In genomic region chr5:38922199-38922598, GRCh38 we compare ENCODE assay signal across 8 cellular contexts.
DNase-seq lines count a peak whose midpoint lies in the region; ATAC-seq, FAIRE-seq and TF ChIP-seq lines count a peak whose summit lies in the region.

No MANE protein-coding gene starts in this region.

- peak; percentile 71 for TF ChIP-seq CTCF in BJ (IDR thresholded peaks at IDR 0.05; ENCODE audit: insufficient read depth, low read depth, low read length)
- peak; percentile 93 for TF ChIP-seq CTCF in Panc1 (IDR thresholded peaks at IDR 0.05)

- in situ Hi-C loops in Panc1 (cut with HindIII; ENCODE audit: low pct_unique_long_range_greater_than_20kb, low sequenced_read_pairs), result no loop called here

- H3K36me3 ChIP-seq in BJ (ENCODE audit: control insufficient read depth, insufficient read depth, low read length) (peaks cover 23% of the 10 kb centered on the region), Panc1 (ENCODE audit: control insufficient read depth, insufficient read depth, low read length) (peaks cover 7% of the 10 kb centered on the region)

- FAIRE-seq in HTR-8/SVneo (lab: Jason Lieb, UNC), result peak; percentile 94

- H3K27me3 ChIP-seq in BJ (ENCODE audit: control insufficient read depth, insufficient read depth, low read length) (no peaks in the 10 kb centered on the region), Panc1 (ENCODE audit: control insufficient read depth, insufficient read depth, low read length) (no peaks in the 10 kb centered on the region)

- intact Hi-C loops in Panc1 (cut with micrococcal nuclease; ENCODE audit: unreplicated experiment) (loop anchor here (5.0 kb wide), 2 partner anchors 90 to 480 kb away; no protein-coding TSS in a partner anchor), left cardiac atrium (cut with DNase I) (loop anchor here in 1 of 2 donors (5.0 kb wide), 1 partner anchor 90 kb away; no protein-coding TSS in a partner anchor)

- H3K4me3 ChIP-seq in BJ (ENCODE audit: low read depth, low read length), result no peak overlapping the region
- H3K4me3 ChIP-seq in Panc1 (ENCODE audit: low read depth in 2 of 2, low read length in 2 of 2), result no peak overlapping the region

- no peak overlapping the region for H3K27ac ChIP-seq in Panc1 (ENCODE audit: low read length)

- no TSS peak for BruUV-seq in Panc1 (replicated peaks; lab: Mats Ljungman, UMichigan)

- ATAC-seq in GM18868 (IDR thresholded peaks at IDR 0.05; ENCODE audit: unreplicated experiment) (peak; percentile 95), Panc1 (peak; percentile 95), left cardiac atrium (peak; percentile 57 to 78)

- H3K4me1 ChIP-seq in Panc1 (ENCODE audit: control insufficient read depth, insufficient read depth, low read length), result no peaks in the 10 kb centered on the region

- POLR2A ChIA-PET in BJ (lab: Charles Lee) (no interaction called here), Panc1 (lab: Charles Lee) (no interaction called here)

- CTCF ChIA-PET in BJ (lab: Yijun Ruan, JAX) (interaction anchor here (0.8 to 1.5 kb wide), 8 partner anchors 8 to 657 kb away, joined by 3 to 6 read pairs (median 4); no protein-coding TSS in a partner anchor), Panc1 (lab: Charles Lee) (interaction anchor here (0.7 to 1.4 kb wide), 4 partner anchors 267 to 502 kb away, joined by 3 to 11 read pairs (median 3); no protein-coding TSS in a partner anchor)

- H3K9me3 ChIP-seq in Panc1 (ENCODE audit: control insufficient read depth, insufficient read depth, low read depth, low read length), result no peaks in the 10 kb centered on the region

- DNase-seq in BJ (ENCODE audit: low read depth) (no peak), HTR-8/SVneo (ENCODE audit: insufficient read length, low spot score) (peak; percentile 89), Panc1 (ENCODE audit: low read depth, low spot score) (peak; percentile 45), left cardiac atrium (peak; percentile 55), renal cortical epithelial cell (ENCODE audit: low read depth) (peak; percentile 47), NCI-H128 (lab: John Stamatoyannopoulos, UW; ENCODE audit: unreplicated experiment) (no peak)
- DNase-seq in activated naive CD4-positive, alpha-beta T cell treated with anti-CD3 and anti-CD28 coated beads, Interleukin-2, amount 50 U/mL, for 16 hours, result peak; percentile 37

Comparison
In these comparisons a context has a peak if more than half of its experiments do, and no peak if none do; other contexts are left out.
1. DNase-seq: peak in HTR-8/SVneo (single experiment), Panc1 (single experiment), activated naive CD4-positive, alpha-beta T cell treated with anti-CD3 and anti-CD28 coated beads, Interleukin-2, amount 50 U/mL, for 16 hours (single experiment), left cardiac atrium (single experiment) and renal cortical epithelial cell (single experiment); none in BJ (single experiment) and NCI-H128 (single experiment).
2. Peak in every context shown above with its lines, with median percentiles within 50 percentile points of each other: ATAC-seq.